ENCODE assay signal across 8 cellular contexts in the genomic region with DNA sequence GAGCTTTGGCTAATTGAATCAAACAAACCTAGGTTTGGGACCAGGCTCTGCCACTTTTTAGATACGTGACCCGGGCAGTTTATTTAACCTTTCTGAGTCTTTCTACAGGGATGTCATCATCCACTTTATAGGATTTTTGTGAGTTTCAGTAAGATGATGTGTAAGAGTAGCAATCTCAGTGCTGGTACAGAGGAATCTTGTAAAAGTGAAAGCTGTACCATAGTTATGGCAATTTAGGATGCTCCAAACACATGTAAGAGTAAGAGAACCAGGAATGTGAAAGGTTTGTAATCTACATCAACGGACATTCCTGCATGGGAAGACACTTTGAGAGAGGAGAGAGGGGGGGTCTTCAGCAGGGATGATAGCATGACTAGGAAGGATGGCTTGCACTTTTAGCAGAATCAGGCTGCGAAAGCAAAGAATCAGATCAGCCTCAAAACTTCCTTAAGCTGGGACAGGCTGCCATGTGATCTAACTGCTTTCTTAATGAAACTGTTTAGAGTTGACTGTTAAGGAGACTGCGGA. TPM values are rescaled to one million over a fixed set of nuclear protein-coding genes. Genes with fewer than 3 reads are reported as not detected.
DNase-seq lines count a peak whose midpoint lies in the region; ATAC-seq, FAIRE-seq and TF ChIP-seq lines count a peak whose summit lies in the region.

No MANE protein-coding gene starts in this region.

- H3K4me1 ChIP-seq in stomach: peaks cover 18 to 66% (median 40%) of the 10 kb centered on the region in 4 donors

- H3K27me3 Mint-ChIP-seq in activated T-helper 1 cell treated with anti-CD3 and anti-CD28 coated beads, Interleukin-12 subunit alpha, Interleukin-12 subunit beta, Interleukin-2, Interleukin-4 antibody, amounts not matched to agents 30 ng/mL and 10 ng/mL and 1 ng/mL, durations not matched to agents 14 hours and 24 hours and 36 hours (ENCODE audit: insufficient read depth): no peaks in the 10 kb centered on the region
- H3K27me3 Mint-ChIP-seq in immature natural killer cell (ENCODE audit: low read depth in 3 of 3): peaks cover 0 to 10% (median 7%) of the 10 kb centered on the region in 3 donors

- DNase-seq in NOMO-1 treated with DMSO at 0.1 percent for 48 hours (lab: John Stamatoyannopoulos, UW; ENCODE audit: unreplicated experiment): peak; percentile 20
- no peak for DNase-seq in NOMO-1 treated with dmso at 0.1 percent for 144 hours (lab: John Stamatoyannopoulos, UW; ENCODE audit: unreplicated experiment)
- DNase-seq in activated T-helper 1 cell treated with anti-CD3 and anti-CD28 coated beads, Interleukin-12 subunit alpha, Interleukin-12 subunit beta, Interleukin-2, Interleukin-4 antibody, amounts not matched to agents 30 ng/mL and 10 ng/mL and 1 ng/mL, durations not matched to agents 14 hours and 24 hours and 36 hours (ENCODE audit: low spot score): no peak
- DNase-seq in immature natural killer cell: no peak
- DNase-seq in stomach: no peak
- DNase-seq in GM19239 (ENCODE audit: insufficient read length, low spot score): no peak
- no peak for DNase-seq in cerebellar nuclear complex (lab: John Stamatoyannopoulos, UW)

- no peak for TF ChIP-seq POLR2A in stomach (IDR thresholded peaks at IDR 0.05)

- peak overlapping the region in 4 of 5 donors; percentile 93 to 94 (median 94) for H3K27ac ChIP-seq in stomach

- no peaks in the 10 kb centered on the region for H3K9me3 Mint-ChIP-seq in activated T-helper 1 cell treated with anti-CD3 and anti-CD28 coated beads, Interleukin-12 subunit alpha, Interleukin-12 subunit beta, Interleukin-2, Interleukin-4 antibody, amounts not matched to agents 30 ng/mL and 10 ng/mL and 1 ng/mL, durations not matched to agents 14 hours and 24 hours and 36 hours
- H3K9me3 Mint-ChIP-seq in immature natural killer cell: no peaks in the 10 kb centered on the region

- no peak for FAIRE-seq in GM19239 (lab: Jason Lieb, UNC)

- whole genome bisulfite sequencing in stomach, 5 donors: 22 to 31% (median 29%) methylated on average over 5 of the region's 5 CpGs

- H3K4me1 Mint-ChIP-seq in activated T-helper 1 cell treated with anti-CD3 and anti-CD28 coated beads, Interleukin-12 subunit alpha, Interleukin-12 subunit beta, Interleukin-2, Interleukin-4 antibody, amounts not matched to agents 30 ng/mL and 10 ng/mL and 1 ng/mL, durations not matched to agents 14 hours and 24 hours and 36 hours (ENCODE audit: low read depth): peaks cover 36% of the 10 kb centered on the region
- peaks cover 31 to 34% of the 10 kb centered on the region in 2 donors for H3K4me1 Mint-ChIP-seq in immature natural killer cell

- intact Hi-C loops in activated T-helper 1 cell treated with anti-CD3 and anti-CD28 coated beads, Interleukin-12 subunit alpha, Interleukin-12 subunit beta, Interleukin-2, Interleukin-4 antibody, amounts not matched to agents 30 ng/mL and 10 ng/mL and 1 ng/mL, durations not matched to agents 14 hours and 24 hours and 36 hours (cut with micrococcal nuclease): loop anchor here (1.0 to 5.0 kb wide), 4 partner anchors 96 to 1214 kb away; a partner anchor contains a TSS
- intact Hi-C loops in stomach (cut with DNase I; ENCODE audit: low total_unique reads): no loop called here

- ATAC-seq in HG02678 (IDR thresholded peaks at IDR 0.05; ENCODE audit: unreplicated experiment): no peak

- H3K27ac Mint-ChIP-seq in activated T-helper 1 cell treated with anti-CD3 and anti-CD28 coated beads, Interleukin-12 subunit alpha, Interleukin-12 subunit beta, Interleukin-2, Interleukin-4 antibody, amounts not matched to agents 30 ng/mL and 10 ng/mL and 1 ng/mL, durations not matched to agents 14 hours and 24 hours and 36 hours: peak overlapping the region; percentile 98
- H3K27ac Mint-ChIP-seq in immature natural killer cell: peak overlapping the region; percentile 97 to 99 (median 99)

- peaks cover 61% of the 10 kb centered on the region for H3K36me3 Mint-ChIP-seq in activated T-helper 1 cell treated with anti-CD3 and anti-CD28 coated beads, Interleukin-12 subunit alpha, Interleukin-12 subunit beta, Interleukin-2, Interleukin-4 antibody, amounts not matched to agents 30 ng/mL and 10 ng/mL and 1 ng/mL, durations not matched to agents 14 hours and 24 hours and 36 hours (ENCODE audit: low read depth)
- H3K36me3 Mint-ChIP-seq in immature natural killer cell: peaks cover 14 to 22% (median 14%) of the 10 kb centered on the region in 3 donors

- no peaks in the 10 kb centered on the region for H3K9me3 ChIP-seq in stomach

- peak overlapping the region; percentile 80 to 95 (median 89) for H3K4me3 ChIP-seq in stomach

- TF ChIP-seq CTCF in stomach (IDR thresholded peaks at IDR 0.05): no peak

- H3K36me3 ChIP-seq in stomach: peaks cover 33 to 68% (median 61%) of the 10 kb centered on the region in 4 donors

- no peaks in the 10 kb centered on the region for H3K27me3 ChIP-seq in stomach

- peak overlapping the region; percentile 98 for H3K4me3 Mint-ChIP-seq in activated T-helper 1 cell treated with anti-CD3 and anti-CD28 coated beads, Interleukin-12 subunit alpha, Interleukin-12 subunit beta, Interleukin-2, Interleukin-4 antibody, amounts not matched to agents 30 ng/mL and 10 ng/mL and 1 ng/mL, durations not matched to agents 14 hours and 24 hours and 36 hours
- H3K4me3 Mint-ChIP-seq in immature natural killer cell: peak overlapping the region; percentile 91 to 98 (median 93)

- TF ChIP-seq EP300 in stomach (IDR thresholded peaks at IDR 0.05): no peak

RNA-seq across cellular contexts. Expression of a gene that starts 1.0 kb away (rescaled TPM):
- 260 and 271 TPM in 2 replicates for total RNA-seq in activated T-helper 1 cell treated with anti-CD3 and anti-CD28 coated beads, Interleukin-12 subunit alpha, Interleukin-12 subunit beta, Interleukin-2, Interleukin-4 antibody, amounts not matched to agents 30 ng/mL and 10 ng/mL and 1 ng/mL, durations not matched to agents 14 hours and 24 hours and 36 hours
- polyA plus RNA-seq in immature natural killer cell (10 to 100 TPM; 15.1 to 80.4 (median 29.4) TPM), stomach (10 to 100 TPM; 21.2 to 35.1 (median 27.5) TPM)
- 10 to 100 TPM in 4 of 5 donors, 1 to 10 TPM in 1; 9.8 to 73.7 (median 55.6) TPM for total RNA-seq in stomach

RNA-seq across cellular contexts. Expression of a gene that starts 20.3 kb away (rescaled TPM):
- total RNA-seq in activated T-helper 1 cell treated with anti-CD3 and anti-CD28 coated beads, Interleukin-12 subunit alpha, Interleukin-12 subunit beta, Interleukin-2, Interleukin-4 antibody, amounts not matched to agents 30 ng/mL and 10 ng/mL and 1 ng/mL, durations not matched to agents 14 hours and 24 hours and 36 hours: 112 and 115 TPM in 2 replicates
- polyA plus RNA-seq in immature natural killer cell: 10 to 100 TPM in 1 of 3 donors, 1 to 10 TPM in 2; 3.8 to 10.9 (median 7.5) TPM
- 10 to 100 TPM; 11.7 to 37.3 (median 17.9) TPM for total RNA-seq in stomach
- polyA plus RNA-seq in stomach: 10 to 100 TPM; 10.4 to 15.8 (median 13.0) TPM

RNA-seq across cellular contexts. Expression of a gene that starts 33.0 kb away (rescaled TPM):
- 78.6 and 87.1 TPM in 2 replicates for total RNA-seq in activated T-helper 1 cell treated with anti-CD3 and anti-CD28 coated beads, Interleukin-12 subunit alpha, Interleukin-12 subunit beta, Interleukin-2, Interleukin-4 antibody, amounts not matched to agents 30 ng/mL and 10 ng/mL and 1 ng/mL, durations not matched to agents 14 hours and 24 hours and 36 hours
- polyA plus RNA-seq in immature natural killer cell (10 to 100 TPM in 2 of 3 donors, 1 to 10 TPM in 1; 5.5 to 24.8 (median 24.2) TPM), stomach (10 to 100 TPM; 20.4 to 28.3 (median 22.3) TPM)
- 10 to 100 TPM; 24.2 to 43.7 (median 34.4) TPM for total RNA-seq in stomach
